ENCODE assay signal across 10 cellular contexts in the genomic region with DNA sequence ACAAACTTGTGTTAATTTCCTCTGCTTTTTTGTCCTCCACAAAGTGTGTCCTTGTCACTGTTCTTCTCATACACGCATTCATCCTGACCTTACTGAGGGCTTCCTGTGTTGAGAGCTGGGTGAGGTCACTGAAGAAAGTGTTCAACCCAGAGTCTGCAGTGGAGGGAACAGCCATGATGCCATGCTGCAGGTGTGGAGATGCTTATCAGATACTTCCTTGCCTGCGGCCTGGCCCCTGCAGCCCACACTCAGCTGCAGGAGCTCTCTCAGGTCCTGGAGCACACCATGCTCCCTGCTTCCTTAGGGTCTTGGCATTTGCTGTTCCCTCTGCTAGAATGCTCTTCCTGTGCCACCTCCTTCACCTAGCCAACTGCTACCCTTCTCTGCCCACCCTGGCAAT.
DNase-seq lines count a peak whose midpoint lies in the region; ATAC-seq and TF ChIP-seq lines count a peak whose summit lies in the region.
"Had no signal": no experiment of that assay in that cellular context is flagged by ENCODE, and none has a peak within 500 bp of the region (broad histone marks: within the 10 kb centered on the region; RNA-seq: fewer than 3 reads in every experiment).

No MANE protein-coding gene starts in this region.

- no peak overlapping the region for H3K4me3 ChIP-seq in foreskin fibroblast (ENCODE audit: low read depth in 1 of 2, low read length in 2 of 2)

- peak overlapping the region; percentile 65 for H3K4me3 Mint-ChIP-seq in central memory CD8-positive, alpha-beta T cell
- peak overlapping the region; percentile 71 for H3K4me3 Mint-ChIP-seq in stimulated activated effector memory CD8-positive, alpha-beta T cell treated with anti-CD3 and anti-CD28 coated beads, Interleukin-12 subunit alpha, Interleukin-12 subunit beta, amount 100 ng/mL, for 72 hours

- H3K27me3 Mint-ChIP-seq in central memory CD8-positive, alpha-beta T cell = no peaks in the 10 kb centered on the region

- H3K9me3 Mint-ChIP-seq in central memory CD8-positive, alpha-beta T cell = no peaks in the 10 kb centered on the region
- H3K9me3 Mint-ChIP-seq in stimulated activated effector memory CD8-positive, alpha-beta T cell treated with anti-CD3 and anti-CD28 coated beads, Interleukin-12 subunit alpha, Interleukin-12 subunit beta, amount 100 ng/mL, for 72 hours = no peaks in the 10 kb centered on the region

- peak overlapping the region; percentile 93 for H3K27ac Mint-ChIP-seq in central memory CD8-positive, alpha-beta T cell (ENCODE audit: low read depth)
- peak overlapping the region; percentile 92 for H3K27ac Mint-ChIP-seq in stimulated activated effector memory CD8-positive, alpha-beta T cell treated with anti-CD3 and anti-CD28 coated beads, Interleukin-12 subunit alpha, Interleukin-12 subunit beta, amount 100 ng/mL, for 72 hours

- peak; percentile 1 for DNase-seq in NCI-H1436 (lab: John Stamatoyannopoulos, UW)
- no peak for DNase-seq in NCI-H1436 treated with DMSO at 0.1 percent for 48 hours (lab: John Stamatoyannopoulos, UW)
- peak; percentile 26 to 68 for DNase-seq in central memory CD8-positive, alpha-beta T cell (ENCODE audit: low spot score in 2 of 2)
- DNase-seq in stimulated activated effector memory CD8-positive, alpha-beta T cell treated with anti-CD3 and anti-CD28 coated beads, Interleukin-12 subunit alpha, Interleukin-12 subunit beta, amount 100 ng/mL, for 72 hours (ENCODE audit: low spot score in 2 of 2) = peak; percentile 17 to 60
- no peak for DNase-seq in cortex of kidney (lab: John Stamatoyannopoulos, UW)
- no peak for DNase-seq in foreskin fibroblast
- DNase-seq: cerebellar nuclear complex, retina had no signal

- peaks cover 5% of the 10 kb centered on the region for H3K36me3 Mint-ChIP-seq in central memory CD8-positive, alpha-beta T cell (ENCODE audit: insufficient read depth)
- H3K36me3 Mint-ChIP-seq in stimulated activated effector memory CD8-positive, alpha-beta T cell treated with anti-CD3 and anti-CD28 coated beads, Interleukin-12 subunit alpha, Interleukin-12 subunit beta, amount 100 ng/mL, for 72 hours = no peaks in the 10 kb centered on the region

- no peak for TF ChIP-seq CTCF in foreskin fibroblast (IDR thresholded peaks at IDR 0.05; ENCODE audit: low read depth, low read length)

- H3K4me1 Mint-ChIP-seq in central memory CD8-positive, alpha-beta T cell = peaks cover 33% of the 10 kb centered on the region
- peaks cover 45% of the 10 kb centered on the region for H3K4me1 Mint-ChIP-seq in stimulated activated effector memory CD8-positive, alpha-beta T cell treated with anti-CD3 and anti-CD28 coated beads, Interleukin-12 subunit alpha, Interleukin-12 subunit beta, amount 100 ng/mL, for 72 hours

- ATAC-seq in SK-N-SH treated with all-trans-retinoic acid at 6 μM for 48 hours (peak; percentile 25; the same call in 2 of the 3 replicates), HG03521 (IDR thresholded peaks at IDR 0.05; ENCODE audit: unreplicated experiment) (no peak)
- ATAC-seq in central memory CD8-positive, alpha-beta T cell (replicated peaks; ENCODE audit: extremely low read depth, poor library complexity, severe bottlenecking) = peak; percentile 97
- peak; percentile 96 for ATAC-seq in stimulated activated effector memory CD8-positive, alpha-beta T cell treated with anti-CD3 and anti-CD28 coated beads, Interleukin-12 subunit alpha, Interleukin-12 subunit beta, amount 100 ng/mL, for 72 hours

TF ChIP-seq in SK-N-SH treated with all-trans-retinoic acid at 6 μM for 48 hours, 23 proteins besides CTCF, POLR2A, EP300 and RAD21:
- TF ChIP-seq SNAI2 (CRISPR knock-in tag; IDR thresholded peaks at IDR 0.05) = no peak
- no peak for TF ChIP-seq ZNF565 (CRISPR knock-in tag; conservative IDR thresholded peaks at IDR 0.05; ENCODE audit: low read depth)
- TF ChIP-seq ZFP30 (CRISPR knock-in tag; IDR thresholded peaks at IDR 0.05) = no peak
- no peak for TF ChIP-seq BACH2 (CRISPR knock-in tag; IDR thresholded peaks at IDR 0.05; ENCODE audit: borderline replicate concordance)
- TF ChIP-seq TCF4 (CRISPR knock-in tag; IDR thresholded peaks at IDR 0.05; ENCODE audit: borderline replicate concordance) = no peak
- no peak for TF ChIP-seq PPARA (CRISPR knock-in tag; IDR thresholded peaks at IDR 0.05; ENCODE audit: borderline replicate concordance)
- no peak for TF ChIP-seq ZC3H10 (CRISPR knock-in tag; IDR thresholded peaks at IDR 0.05)
- TF ChIP-seq, protein P1, sequence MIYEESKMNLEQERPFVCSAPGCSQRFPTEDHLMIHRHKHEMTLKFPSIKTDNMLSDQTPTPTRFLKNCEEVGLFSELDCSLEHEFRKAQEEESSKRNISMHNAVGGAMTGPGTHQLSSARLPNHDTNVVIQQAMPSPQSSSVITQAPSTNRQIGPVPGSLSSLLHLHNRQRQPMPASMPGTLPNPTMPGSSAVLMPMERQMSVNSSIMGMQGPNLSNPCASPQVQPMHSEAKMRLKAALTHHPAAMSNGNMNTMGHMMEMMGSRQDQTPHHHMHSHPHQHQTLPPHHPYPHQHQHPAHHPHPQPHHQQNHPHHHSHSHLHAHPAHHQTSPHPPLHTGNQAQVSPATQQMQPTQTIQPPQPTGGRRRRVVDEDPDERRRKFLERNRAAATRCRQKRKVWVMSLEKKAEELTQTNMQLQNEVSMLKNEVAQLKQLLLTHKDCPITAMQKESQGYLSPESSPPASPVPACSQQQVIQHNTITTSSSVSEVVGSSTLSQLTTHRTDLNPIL (CRISPR knock-in tag; IDR thresholded peaks at IDR 0.05; ENCODE audit: low read depth) = no peak
- TF ChIP-seq ZFP3 (CRISPR knock-in tag; IDR thresholded peaks at IDR 0.05) = no peak
- no peak for TF ChIP-seq TOX (CRISPR knock-in tag; IDR thresholded peaks at IDR 0.05; ENCODE audit: borderline replicate concordance)

Comparison
In these comparisons a context has a peak if more than half of its experiments do, and no peak if none do; other contexts are left out.
1. DNase-seq: peak in NCI-H1436 (single experiment), central memory CD8-positive, alpha-beta T cell (2 of 2) and stimulated activated effector memory CD8-positive, alpha-beta T cell treated with anti-CD3 and anti-CD28 coated beads, Interleukin-12 subunit alpha, Interleukin-12 subunit beta, amount 100 ng/mL, for 72 hours (2 of 2); none in NCI-H1436 treated with DMSO at 0.1 percent for 48 hours (single experiment), cortex of kidney (single experiment) and foreskin fibroblast (0 of 2).